Comparison of ENCODE assay signal across 32 cellular contexts in the genomic region with DNA sequence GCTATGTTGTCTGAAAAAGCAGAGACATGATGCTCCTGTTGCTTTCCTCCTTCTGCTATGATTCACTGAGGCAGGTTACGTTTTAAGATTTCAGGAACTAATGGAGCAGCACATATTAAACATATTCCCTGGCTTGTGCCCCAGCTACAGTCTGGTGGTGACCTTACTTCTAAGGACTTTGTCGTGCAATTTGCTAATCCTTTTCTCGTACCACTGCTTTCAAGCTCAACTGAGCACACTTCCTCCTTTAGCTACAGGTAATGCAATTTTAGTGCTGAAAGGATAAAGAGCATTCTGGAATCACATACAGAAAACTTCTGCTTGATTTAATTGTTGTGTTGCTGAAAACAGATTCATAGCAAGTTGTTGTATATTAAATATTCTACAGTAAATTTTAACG. TPM values are rescaled to one million over a fixed set of nuclear protein-coding genes. Genes with fewer than 3 reads are reported as not detected.
"Had no signal": no experiment of that assay in that cellular context is flagged by ENCODE, and none has a peak within 500 bp of the region (broad histone marks: within the 10 kb centered on the region; RNA-seq: fewer than 3 reads in every experiment).

No MANE protein-coding gene starts in this region.

- H3K4me1 ChIP-seq: esophagus muscularis mucosa, foreskin keratinocyte, gastroesophageal sphincter, heart left ventricle, left lung, right lobe of liver, tibial nerve, upper lobe of left lung, uterus had no signal

- H3K9me3 ChIP-seq: mucosa of descending colon, ovary, right lobe of liver, thoracic aorta, uterus had no signal

- ATAC-seq: foreskin keratinocyte; gastroesophageal sphincter; heart left ventricle; left lung; mucosa of descending colon; right lobe of liver; stimulated activated naive B cell treated with anti-CD40 and anti-IgM and Interleukin-4, amounts not matched to agents 10 μg/mL and 1 μg/mL and 100 μg/mL, for 72 hours had no signal

- H2AFZ ChIP-seq: hepatocyte had no signal

- H3K79me2 ChIP-seq: hepatocyte had no signal

- H3K4me2 ChIP-seq: hepatocyte had no signal

- H3K36me3 ChIP-seq: esophagus muscularis mucosa, gastroesophageal sphincter, heart left ventricle, left lung, ovary, right lobe of liver, thoracic aorta, tibial nerve, upper lobe of left lung, uterus had no signal

- FAIRE-seq: endothelial cell of umbilical vein, small intestine had no signal

- H3K27me3 ChIP-seq: esophagus muscularis mucosa, foreskin keratinocyte, gastroesophageal sphincter, heart left ventricle, hepatocyte, left lung, ovary, right lobe of liver, tibial nerve, upper lobe of left lung, uterus had no signal

- H3K36me3 Mint-ChIP-seq: naive B cell; stimulated activated naive B cell treated with anti-CD40 and anti-IgM and Interleukin-4, amounts not matched to agents 10 μg/mL and 1 μg/mL and 100 μg/mL, for 72 hours had no signal

- H3K4me1 Mint-ChIP-seq: mesothelial cell of epicardium, naive B cell had no signal

- H3K9me3 Mint-ChIP-seq: stimulated activated naive CD8-positive, alpha-beta T cell treated with anti-CD3 and anti-CD28 coated beads, Interleukin-15, Interleukin-2, amounts not matched to agents 100 ng/mL and 50 ng/mL, for 24 hours had no signal

- H3K4me3 Mint-ChIP-seq: mesothelial cell of epicardium; naive B cell; nephron progenitor cell; stimulated activated naive B cell treated with anti-CD40 and anti-IgM and Interleukin-4, amounts not matched to agents 10 μg/mL and 1 μg/mL and 100 μg/mL, for 72 hours; stimulated activated naive CD8-positive, alpha-beta T cell treated with anti-CD3 and anti-CD28 coated beads, Interleukin-15, Interleukin-2, amounts not matched to agents 100 ng/mL and 50 ng/mL, for 24 hours had no signal

- H3K27ac ChIP-seq: coronary artery, esophagus muscularis mucosa, foreskin keratinocyte, gastroesophageal sphincter, heart left ventricle, hepatocyte, left lung, ovary, right lobe of liver, thoracic aorta, tibial nerve, upper lobe of left lung, uterus had no signal

- H3K4me3 ChIP-seq: coronary artery, esophagus muscularis mucosa, gastroesophageal sphincter, heart left ventricle, hepatocyte, left lung, mucosa of descending colon, ovary, right lobe of liver, thoracic aorta, tibial nerve, upper lobe of left lung, uterus had no signal

- DNase-seq: dermis blood vessel endothelial cell; effector memory CD4-positive, alpha-beta T cell; foreskin keratinocyte; heart left ventricle; islet precursor cell; kidney glomerular epithelial cell; left lung; mesenchymal stem cell; mucosa of descending colon; naive B cell; nephron progenitor cell; occipital lobe; ovary; posterior cingulate gyrus; right lobe of liver; small intestine; stimulated activated CD4-positive, alpha-beta T cell treated with anti-CD3 and anti-CD28 coated beads, Interleukin-15, amount 100 ng/mL, for 24 hours; stimulated activated CD4-positive, alpha-beta T cell treated with anti-CD3 and anti-CD28 coated beads, Interleukin-2, amount 100 ng/mL, for 48 hours; stimulated activated naive B cell treated with anti-CD40 and anti-IgM and Interleukin-4, amounts not matched to agents 10 μg/mL and 1 μg/mL and 100 μg/mL, for 72 hours; upper lobe of left lung; uterus had no signal

- H3K27ac Mint-ChIP-seq: mesothelial cell of epicardium; nephron progenitor cell; stimulated activated naive B cell treated with anti-CD40 and anti-IgM and Interleukin-4, amounts not matched to agents 10 μg/mL and 1 μg/mL and 100 μg/mL, for 72 hours; stimulated activated naive CD8-positive, alpha-beta T cell treated with anti-CD3 and anti-CD28 coated beads, Interleukin-15, Interleukin-2, amounts not matched to agents 100 ng/mL and 50 ng/mL, for 24 hours had no signal

RNA-seq across cellular contexts. Expression of a gene that starts 16.2 kb away (rescaled TPM):
- total RNA-seq: fibroblast of lung, lung microvascular endothelial cell, occipital lobe had no signal
- polyA plus RNA-seq: fibroblast of lung had no signal
